ENCODE assay signal across 8 cellular contexts in genomic region chr18:46104128-46104911, GRCh38. TPM values are rescaled to one million over a fixed set of nuclear protein-coding genes. Genes with fewer than 3 reads are reported as not detected.
DNase-seq lines count a peak whose midpoint lies in the region; ATAC-seq and TF ChIP-seq lines count a peak whose summit lies in the region.

Gene HAUS1, plus strand, starts transcription at chr18:46104385. Its CDS starts 27 bp downstream, at chr18:46104412.

- H3K27me3 Mint-ChIP-seq in activated naive CD8-positive, alpha-beta T cell: no peaks in the 10 kb centered on the region

- H3K4me1 ChIP-seq in suprapubic skin: peaks cover 17% of the 10 kb centered on the region

- peak within 1 kb of the TSS; percentile 91 for H3K27ac Mint-ChIP-seq in activated naive CD8-positive, alpha-beta T cell

- WGBS in suprapubic skin: under 1% methylated on average over 56 of the region's 57 CpGs

- no peaks in the 10 kb centered on the region for H3K9me3 Mint-ChIP-seq in activated naive CD8-positive, alpha-beta T cell (ENCODE audit: low read depth)

- H3K36me3 ChIP-seq in suprapubic skin: peaks cover 3% of the 10 kb centered on the region

- peak; percentile 97 for DNase-seq in NCI-H1092 treated with DMSO at 0.1 percent for 48 hours (lab: John Stamatoyannopoulos, UW)
- peak; percentile 81 for DNase-seq in SKM-1 treated with dmso at 0.1 percent for 144 hours (lab: John Stamatoyannopoulos, UW; ENCODE audit: unreplicated experiment)
- DNase-seq in glomerular endothelial cell (ENCODE audit: extremely low read depth, low read depth, low spot score): no peak
- DNase-seq in occipital lobe (lab: John Stamatoyannopoulos, UW): peak; percentile 91
- DNase-seq in suprapubic skin (ENCODE audit: low spot score in 2 of 2): peak; percentile 95

- H3K27ac ChIP-seq in suprapubic skin: peak within 1 kb of the TSS; percentile 89

- peaks cover 34% of the 10 kb centered on the region for H3K4me1 Mint-ChIP-seq in activated naive CD8-positive, alpha-beta T cell (ENCODE audit: low read depth)

- H3K9me3 ChIP-seq in suprapubic skin: no peaks in the 10 kb centered on the region

- TF ChIP-seq EP300 in suprapubic skin (IDR thresholded peaks at IDR 0.05): no peak

- peaks cover 2% of the 10 kb centered on the region for H3K36me3 Mint-ChIP-seq in activated naive CD8-positive, alpha-beta T cell

- H3K4me3 ChIP-seq in GM08714 (ENCODE audit: low read length): peak within 1 kb of the TSS; percentile 71
- peak within 1 kb of the TSS; percentile 95 for H3K4me3 ChIP-seq in suprapubic skin

- TF ChIP-seq POLR2A in suprapubic skin (IDR thresholded peaks at IDR 0.05): peak in 1 of 2 donors; percentile 12

- TF ChIP-seq CTCF in suprapubic skin (IDR thresholded peaks at IDR 0.05): no peak

- peak; percentile 95 for ATAC-seq in HG02571 (IDR thresholded peaks at IDR 0.05; ENCODE audit: unreplicated experiment)

- H3K27me3 ChIP-seq in suprapubic skin: no peaks in the 10 kb centered on the region

- peak within 1 kb of the TSS; percentile 97 for H3K4me3 Mint-ChIP-seq in activated naive CD8-positive, alpha-beta T cell

RNA-seq across cellular contexts. Expression of gene HAUS1, which starts in this region (rescaled TPM):
- total RNA-seq in glomerular endothelial cell (46.8 and 83.5 TPM in 2 replicates), occipital lobe (34.8 TPM), suprapubic skin (10 to 100 TPM; 17.0 to 43.6 (median 29.2) TPM)
